ENCODE assay signal across 25 cellular contexts in genomic region chr9:26742843-26743242, GRCh38.
"Had no signal": no experiment of that assay in that cellular context is flagged by ENCODE, and none has a peak within 500 bp of the region (broad histone marks: within the 10 kb centered on the region; RNA-seq: fewer than 3 reads in every experiment).

No MANE protein-coding gene starts in this region.

- H3K4me3 ChIP-seq: MG63, Peyer's patch, SJCRH30 had no signal

- H3K4me1 Mint-ChIP-seq: activated CD4-positive, alpha-beta memory T cell treated with anti-CD3 and anti-CD28 coated beads, Interleukin-2, amount 10 ng/mL, durations not matched to agents 7 days and 5 days; activated CD4-positive, alpha-beta T cell treated with anti-CD3 and anti-CD28 coated beads for 36 hours; activated T-helper 17 cell treated with anti-CD3 and anti-CD28 coated beads, Interleukin-2, amount 50 U/mL, for 72 hours had no signal

- DNase-seq: activated CD4-positive, alpha-beta memory T cell treated with anti-CD3 and anti-CD28 coated beads, Interleukin-2, amount 10 ng/mL, durations not matched to agents 7 days and 5 days; activated CD4-positive, alpha-beta T cell treated with anti-CD3 and anti-CD28 coated beads for 36 hours; activated CD4-positive, alpha-beta T cell treated with anti-CD3 and anti-CD28 coated beads, Interleukin-2, amount 50 U/mL, for 1 hour; activated gamma-delta T cell; activated naive CD4-positive, alpha-beta T cell treated with anti-CD3 and anti-CD28 coated beads for 36 hours; activated T-cell treated with anti-CD3 and anti-CD28 coated beads for 4 hours; activated T-cell treated with anti-CD3 and anti-CD28 coated beads, Interleukin-2, amount 50 U/mL, for 48 hours; MG63; MV-4-11; NCI-H1092 treated with DMSO at 0.1 percent for 48 hours; NCI-H1417 treated with DMSO at 0.1 percent for 48 hours; NCI-H1694; NCI-H2029; NCI-H2107; NCI-H2171 treated with DMSO at 0.1 percent for 48 hours; NCI-H226; Peyer's patch; Right ventricle myocardium superior; SJCRH30; SK-N-SH; T-helper 1 cell had no signal

- H3K4me3 Mint-ChIP-seq: activated CD4-positive, alpha-beta memory T cell treated with anti-CD3 and anti-CD28 coated beads, Interleukin-2, amount 10 ng/mL, durations not matched to agents 7 days and 5 days; activated CD4-positive, alpha-beta T cell treated with anti-CD3 and anti-CD28 coated beads for 36 hours; activated naive CD4-positive, alpha-beta T cell treated with anti-CD3 and anti-CD28 coated beads for 36 hours; activated naive CD8-positive, alpha-beta T cell; activated T-helper 17 cell treated with anti-CD3 and anti-CD28 coated beads, Interleukin-2, amount 50 U/mL, for 72 hours had no signal

- H3K4me1 ChIP-seq: Peyer's patch, SJCRH30 had no signal

- H3K9me3 ChIP-seq: MG63, Peyer's patch, SK-N-SH had no signal

- H3K4me2 ChIP-seq: SK-N-SH had no signal

- H3K27ac Mint-ChIP-seq: activated CD4-positive, alpha-beta memory T cell treated with anti-CD3 and anti-CD28 coated beads, Interleukin-2, amount 10 ng/mL, durations not matched to agents 7 days and 5 days; activated CD4-positive, alpha-beta T cell treated with anti-CD3 and anti-CD28 coated beads for 36 hours; activated naive CD4-positive, alpha-beta T cell treated with anti-CD3 and anti-CD28 coated beads for 36 hours; activated naive CD8-positive, alpha-beta T cell; activated T-helper 17 cell treated with anti-CD3 and anti-CD28 coated beads, Interleukin-2, amount 50 U/mL, for 72 hours had no signal

- ATAC-seq: activated CD4-positive, alpha-beta T cell treated with anti-CD3 and anti-CD28 coated beads for 36 hours; activated T-helper 17 cell treated with anti-CD3 and anti-CD28 coated beads, Interleukin-2, amount 50 U/mL, for 72 hours had no signal

- H3K27me3 ChIP-seq: MG63, Peyer's patch, SJCRH30 had no signal

- H3K9me2 ChIP-seq: SK-N-SH had no signal

- H3K27ac ChIP-seq: Peyer's patch, RWPE1, SJCRH30, VCaP had no signal

- H3K36me3 ChIP-seq: MG63, Peyer's patch, SJCRH30 had no signal

- H3K36me3 Mint-ChIP-seq: activated naive CD8-positive, alpha-beta T cell had no signal
